In genomic region chr5:80220268-80220897, GRCh38 we compare ENCODE assay signal across 1 cellular context.
TF ChIP-seq lines count a peak whose summit lies in the region.

No MANE protein-coding gene starts in this region.

TF ChIP-seq in H1, 55 proteins besides CTCF, POLR2A, EP300 and RAD21:
- TF ChIP-seq ZNF274 (IDR thresholded peaks at IDR 0.05; ENCODE audit: borderline replicate concordance, extremely low read depth, low read length) (no peak), TAF1 (IDR thresholded peaks at IDR 0.05; ENCODE audit: low read depth, low read length) (no peak), RFX5 (IDR thresholded peaks at IDR 0.05; ENCODE audit: borderline replicate concordance, low read depth, low read length) (no peak), EZH2 (IDR thresholded peaks at IDR 0.05; ENCODE audit: low read depth, low read length, severe bottlenecking) (no peak), FOSL1 (IDR thresholded peaks at IDR 0.05; ENCODE audit: insufficient read depth, low read depth, low read length) (no peak), SUZ12 (IDR thresholded peaks at IDR 0.05; ENCODE audit: low read length) (no peak)
- TF ChIP-seq, protein P1, sequence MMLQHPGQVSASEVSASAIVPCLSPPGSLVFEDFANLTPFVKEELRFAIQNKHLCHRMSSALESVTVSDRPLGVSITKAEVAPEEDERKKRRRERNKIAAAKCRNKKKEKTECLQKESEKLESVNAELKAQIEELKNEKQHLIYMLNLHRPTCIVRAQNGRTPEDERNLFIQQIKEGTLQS (IDR thresholded peaks at IDR 0.05; ENCODE audit: insufficient read depth, low read depth, low read length): no peak
